In the genomic region with DNA sequence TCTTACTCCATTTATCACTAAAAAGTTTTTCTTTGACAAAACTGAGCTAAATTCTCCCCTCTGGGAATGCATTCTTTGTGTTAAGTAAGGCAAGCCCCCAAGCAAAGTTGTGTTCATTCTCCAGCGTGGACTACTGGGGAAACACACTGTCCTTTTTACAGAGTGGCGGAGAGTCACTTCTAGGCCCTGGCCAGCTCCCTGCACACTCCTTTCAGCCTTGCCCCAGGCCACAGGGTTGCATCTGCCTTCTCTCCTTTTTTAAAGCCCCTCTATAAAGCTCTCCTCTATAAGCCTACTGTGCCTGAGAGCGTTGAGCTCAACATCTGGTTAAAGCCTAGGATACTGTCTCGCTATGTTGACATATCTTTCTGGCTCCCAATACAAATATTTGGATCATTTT, we compare ENCODE assay signal across 28 cellular contexts.
"Had no signal": no experiment of that assay in that cellular context is flagged by ENCODE, and none has a peak within 500 bp of the region (broad histone marks: within the 10 kb centered on the region; RNA-seq: fewer than 3 reads in every experiment).

No MANE protein-coding gene starts in this region.

- H3K9me3 ChIP-seq: adrenal gland, Peyer's patch, SK-N-SH had no signal

- DNase-seq: activated CD4-positive, alpha-beta T cell treated with anti-CD3 and anti-CD28 coated beads for 48 hours; activated CD4-positive, alpha-beta T cell treated with anti-CD3 and anti-CD28 coated beads, Interleukin-2, amount 50 U/mL, for 4 hours; activated CD4-positive, CD25-positive, alpha-beta regulatory T cell treated with anti-CD3 and anti-CD28 coated beads, Interleukin-2, amount 50 U/mL, for 72 hours; activated CD8-positive, alpha-beta memory T cell treated with anti-CD3 and anti-CD28 coated beads, Interleukin-2, amount 50 U/mL, for 48 hours; activated CD8-positive, alpha-beta T cell treated with anti-CD3 and anti-CD28 coated beads, Interleukin-2, amount 10 ng/mL, durations not matched to agents 7 days and 5 days; activated naive CD4-positive, alpha-beta T cell treated with anti-CD3 and anti-CD28 coated beads, Interleukin-2, amount 50 U/mL, for 16 hours; activated naive CD8-positive, alpha-beta T cell treated with anti-CD3 and anti-CD28 coated beads, Interleukin-2, amount 10 ng/mL, durations not matched to agents 7 days and 5 days; activated T-cell treated with anti-CD3 and anti-CD28 coated beads, Interleukin-2, amount 50 U/mL, for 1 hour; adrenal gland; anterior cingulate cortex; caudate nucleus; KG1; NCI-H1092; NCI-H1417; NCI-H1930; NCI-H2107; NCI-H345; NCI-H510A treated with DMSO at 0.1 percent for 48 hours; NCI-H69; NK-92 treated with Interleukin-12 subunit alpha and Interleukin-12 subunit beta, amount 100 ng/mL, for 24 hours; Peyer's patch; Right ventricle myocardium superior; SK-N-SH; SW 1271 had no signal

- H3K9ac ChIP-seq: SK-N-SH had no signal

- H3K4me3 ChIP-seq: adrenal gland, Peyer's patch, SJCRH30 had no signal

- H3K36me3 ChIP-seq: adrenal gland, Peyer's patch, SJCRH30 had no signal

- H3K4me1 ChIP-seq: adrenal gland, Peyer's patch, SJCRH30 had no signal

- H3K27ac ChIP-seq: adrenal gland, Peyer's patch, RWPE1, SJCRH30 had no signal

- ATAC-seq: activated CD8-positive, alpha-beta T cell treated with anti-CD3 and anti-CD28 coated beads, Interleukin-2, amount 10 ng/mL, durations not matched to agents 7 days and 5 days; WTC11 had no signal

- H3K27me3 Mint-ChIP-seq: activated naive CD8-positive, alpha-beta T cell treated with anti-CD3 and anti-CD28 coated beads, Interleukin-2, amount 10 ng/mL, durations not matched to agents 7 days and 5 days had no signal

- H3K4me2 ChIP-seq: SK-N-SH had no signal

- H3K27ac Mint-ChIP-seq: activated CD8-positive, alpha-beta T cell treated with anti-CD3 and anti-CD28 coated beads, Interleukin-2, amount 10 ng/mL, durations not matched to agents 7 days and 5 days; activated naive CD8-positive, alpha-beta T cell treated with anti-CD3 and anti-CD28 coated beads, Interleukin-2, amount 10 ng/mL, durations not matched to agents 7 days and 5 days; T-helper 2 cell treated with Interferon-gamma antibody and Interleukin-4, amounts not matched to agents 5 μg/mL and 100 μg/mL, for 36 hours; WTC11 had no signal

- H3K4me3 Mint-ChIP-seq: activated CD8-positive, alpha-beta T cell treated with anti-CD3 and anti-CD28 coated beads, Interleukin-2, amount 10 ng/mL, durations not matched to agents 7 days and 5 days; activated naive CD8-positive, alpha-beta T cell treated with anti-CD3 and anti-CD28 coated beads, Interleukin-2, amount 10 ng/mL, durations not matched to agents 7 days and 5 days; T-helper 2 cell treated with Interferon-gamma antibody and Interleukin-4, amounts not matched to agents 5 μg/mL and 100 μg/mL, for 36 hours; WTC11 had no signal

- H3K36me3 Mint-ChIP-seq: activated naive CD8-positive, alpha-beta T cell treated with anti-CD3 and anti-CD28 coated beads, Interleukin-2, amount 10 ng/mL, durations not matched to agents 7 days and 5 days had no signal

- H3K9me2 ChIP-seq: SK-N-SH had no signal

- H3K4me1 Mint-ChIP-seq: activated naive CD8-positive, alpha-beta T cell treated with anti-CD3 and anti-CD28 coated beads, Interleukin-2, amount 10 ng/mL, durations not matched to agents 7 days and 5 days; WTC11 had no signal

- H3K27me3 ChIP-seq: adrenal gland, Peyer's patch, SJCRH30 had no signal
